Comparison of ENCODE assay signal across 8 cellular contexts in the genomic region with DNA sequence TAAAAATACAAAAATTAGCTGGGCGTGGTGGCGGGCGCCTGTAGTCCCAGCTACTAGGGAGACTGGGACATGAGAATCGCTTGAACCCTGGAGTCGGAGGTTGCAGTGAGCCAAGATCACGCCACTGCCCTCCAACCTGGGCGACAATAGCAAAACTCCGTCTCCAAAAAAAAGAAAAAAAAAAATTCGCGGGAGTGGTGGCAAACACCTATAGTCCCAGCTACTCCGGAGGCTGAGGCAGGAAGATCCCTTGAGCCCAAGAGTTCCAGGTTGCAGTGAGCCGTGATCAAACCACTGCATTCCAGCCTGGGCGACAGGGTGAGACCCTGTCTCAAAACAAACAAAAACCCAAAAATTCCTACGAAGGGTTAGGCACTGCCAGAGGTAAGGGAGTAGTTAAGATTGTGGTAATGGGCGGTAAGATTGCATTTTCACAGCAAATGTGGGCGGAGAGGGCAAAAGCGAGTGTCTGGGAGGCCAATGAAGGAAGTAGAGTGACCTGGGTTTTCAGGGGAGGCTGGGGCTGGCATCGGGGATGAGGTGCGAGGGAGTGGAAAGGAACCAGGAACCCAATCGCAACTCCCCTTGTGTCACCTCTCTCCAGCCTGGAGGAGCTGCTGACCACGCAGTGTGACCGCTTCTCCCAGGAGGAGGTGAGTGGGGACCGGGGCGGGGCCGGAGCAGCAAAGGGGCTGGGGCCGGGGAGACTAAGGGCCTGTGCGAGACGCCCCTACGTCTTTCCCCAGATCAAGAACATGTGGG. TPM values are rescaled to one million over a fixed set of nuclear protein-coding genes. Genes with fewer than 3 reads are reported as not detected.
DNase-seq lines count a peak whose midpoint lies in the region; ATAC-seq, FAIRE-seq and TF ChIP-seq lines count a peak whose summit lies in the region.

No MANE protein-coding gene starts in this region.

- TF ChIP-seq CTCF in chondrocyte (IDR thresholded peaks at IDR 0.05) (no peak), natural killer cell (IDR thresholded peaks at IDR 0.05) (no peak)

- peak overlapping the region; percentile 99 for H3K4me3 ChIP-seq in CD8-positive, alpha-beta memory T cell (ENCODE audit: low read length)
- H3K4me3 ChIP-seq in MG63, result peak overlapping the region; percentile 62

- no peak for FAIRE-seq in urothelium cell line (lab: Jason Lieb, UNC)

- H3K4me1 ChIP-seq in CD8-positive, alpha-beta memory T cell (ENCODE audit: insufficient read depth, low read length), result peaks cover 53% of the 10 kb centered on the region

- POLR2A ChIA-PET in CD8-positive, alpha-beta memory T cell (lab: Charles Lee), result interaction anchor here (0.7 to 2.3 kb wide), 9 partner anchors 18 to 675 kb away, joined by 3 to 12 read pairs (median 5); a partner anchor contains a TSS

- intact Hi-C loops in natural killer cell (cut with micrococcal nuclease), result no loop called here

- ATAC-seq in natural killer cell (no peak), GM21619 (IDR thresholded peaks at IDR 0.05; ENCODE audit: unreplicated experiment) (no peak)

- H3K27me3 ChIP-seq in CD8-positive, alpha-beta memory T cell (ENCODE audit: insufficient read depth, low read length, poor library complexity, severe bottlenecking), result no peaks in the 10 kb centered on the region
- no peaks in the 10 kb centered on the region for H3K27me3 ChIP-seq in MG63

- peak in 1 of 5 donors; percentile 42 for DNase-seq in CD8-positive, alpha-beta memory T cell
- DNase-seq in MG63, result no peak
- DNase-seq in chondrocyte (ENCODE audit: low spot score), result no peak
- no peak for DNase-seq in natural killer cell
- no peak for DNase-seq in urothelium cell line (ENCODE audit: low spot score)
- DNase-seq in GOT3 (lab: John Stamatoyannopoulos, UW), result no peak
- no peak for DNase-seq in inferior parietal cortex (ENCODE audit: extremely low spot score)

- H3K4me3 Mint-ChIP-seq in CD8-positive, alpha-beta memory T cell, result peak overlapping the region; percentile 92 to 100 (median 96)
- H3K4me3 Mint-ChIP-seq in chondrocyte (ENCODE audit: unreplicated experiment), result peak overlapping the region; percentile 98
- peak overlapping the region; percentile 97 for H3K4me3 Mint-ChIP-seq in natural killer cell

- H3K9me3 ChIP-seq in CD8-positive, alpha-beta memory T cell (ENCODE audit: low read length), result no peaks in the 10 kb centered on the region
- no peaks in the 10 kb centered on the region for H3K9me3 ChIP-seq in MG63

- CTCF ChIA-PET in CD8-positive, alpha-beta memory T cell (lab: Charles Lee), result interaction anchor here (1.0 to 1.5 kb wide), 4 partner anchors 8 to 41 kb away, joined by 3 read pairs; no protein-coding TSS in a partner anchor

- H3K27me3 Mint-ChIP-seq in CD8-positive, alpha-beta memory T cell, result peaks cover 0 to 2% of the 10 kb centered on the region in 2 donors
- no peaks in the 10 kb centered on the region for H3K27me3 Mint-ChIP-seq in chondrocyte (ENCODE audit: low read depth)
- H3K27me3 Mint-ChIP-seq in natural killer cell (ENCODE audit: low read depth in 2 of 2), result no peaks in the 10 kb centered on the region

- peaks cover 3 to 32% (median 3%) of the 10 kb centered on the region in 3 donors for H3K36me3 Mint-ChIP-seq in CD8-positive, alpha-beta memory T cell
- no peaks in the 10 kb centered on the region for H3K36me3 Mint-ChIP-seq in chondrocyte (ENCODE audit: low read depth)
- H3K36me3 Mint-ChIP-seq in natural killer cell, result no peaks in the 10 kb centered on the region

- H3K27ac Mint-ChIP-seq in CD8-positive, alpha-beta memory T cell, result peak overlapping the region; percentile 99 to 100 (median 100)
- H3K27ac Mint-ChIP-seq in chondrocyte (ENCODE audit: unreplicated experiment), result peak overlapping the region; percentile 100
- peak overlapping the region; percentile 99 to 100 for H3K27ac Mint-ChIP-seq in natural killer cell

- H3K4me1 Mint-ChIP-seq in CD8-positive, alpha-beta memory T cell, result peaks cover 43 to 56% (median 46%) of the 10 kb centered on the region in 3 donors
- H3K4me1 Mint-ChIP-seq in chondrocyte (ENCODE audit: low read depth), result peaks cover 23% of the 10 kb centered on the region
- peaks cover 41 to 52% of the 10 kb centered on the region in 2 donors for H3K4me1 Mint-ChIP-seq in natural killer cell

- no peaks in the 10 kb centered on the region for H3K36me3 ChIP-seq in CD8-positive, alpha-beta memory T cell (ENCODE audit: insufficient read depth, low read length)
- peaks cover 2% of the 10 kb centered on the region; the same call in 1 of the 2 replicates for H3K36me3 ChIP-seq in MG63

- H3K9me3 Mint-ChIP-seq in CD8-positive, alpha-beta memory T cell, result no peaks in the 10 kb centered on the region
- no peaks in the 10 kb centered on the region for H3K9me3 Mint-ChIP-seq in chondrocyte (ENCODE audit: low read depth)
- H3K9me3 Mint-ChIP-seq in natural killer cell, result no peaks in the 10 kb centered on the region

- peak overlapping the region; percentile 99 for H3K27ac ChIP-seq in CD8-positive, alpha-beta memory T cell (ENCODE audit: low read depth, low read length)

RNA-seq across cellular contexts. Expression of a gene that starts 2.6 kb away (rescaled TPM):
- total RNA-seq in CD8-positive, alpha-beta memory T cell, result 1 to 10 TPM; 1.9 to 2.4 TPM
- 4.6 TPM for polyA plus RNA-seq in CD8-positive, alpha-beta memory T cell
- total RNA-seq in MG63 (2014; rRNA removed; shearing (Covaris generic); ENCODE audit: low replicate concordance), result not detected in 2 replicates
- 0.82 to 2.2 TPM (median 1.4 TPM) in 3 replicates for total RNA-seq in chondrocyte
- total RNA-seq in natural killer cell, result 1 to 10 TPM; 2.9 to 8.0 (median 7.2) TPM

RNA-seq across cellular contexts. Expression of a gene that starts 5.1 kb away (rescaled TPM):
- 100 to 1,000 TPM; 187 to 193 TPM for total RNA-seq in CD8-positive, alpha-beta memory T cell
- polyA plus RNA-seq in CD8-positive, alpha-beta memory T cell, result 227 TPM
- not detected in 2 replicates for total RNA-seq in MG63 (2014; rRNA removed; shearing (Covaris generic); ENCODE audit: low replicate concordance)
- total RNA-seq in chondrocyte (0.85 to 1.7 TPM (median 1.3 TPM) in 3 replicates), natural killer cell (100 to 1,000 TPM; 196 to 210 (median 205) TPM)

RNA-seq across cellular contexts. Expression of a gene that starts 6.9 kb away (rescaled TPM):
- total RNA-seq in CD8-positive, alpha-beta memory T cell, result 10 to 100 TPM; 59.0 to 61.4 TPM
- 17.3 TPM for polyA plus RNA-seq in CD8-positive, alpha-beta memory T cell
- total RNA-seq in MG63 (2014; rRNA removed; shearing (Covaris generic); ENCODE audit: low replicate concordance), result 40.3 and 60.6 TPM in 2 replicates
- total RNA-seq in chondrocyte (43.3 to 48.6 TPM (median 44.2 TPM) in 3 replicates), natural killer cell (10 to 100 TPM; 43.0 to 55.3 (median 50.2) TPM)

RNA-seq across cellular contexts. Expression of a gene that starts 18.0 kb away (rescaled TPM):
- 10 to 100 TPM; 18.4 to 19.3 TPM for total RNA-seq in CD8-positive, alpha-beta memory T cell
- polyA plus RNA-seq in CD8-positive, alpha-beta memory T cell, result 10.2 TPM
- total RNA-seq in MG63 (2014; rRNA removed; shearing (Covaris generic); ENCODE audit: low replicate concordance), result 17.2 and 19.8 TPM in 2 replicates
- 10.6 to 11.8 TPM (median 10.8 TPM) in 3 replicates for total RNA-seq in chondrocyte
- total RNA-seq in natural killer cell, result 1 to 10 TPM; 5.5 to 7.4 (median 7.1) TPM

RNA-seq across cellular contexts. Expression of a gene that starts 22.1 kb away (rescaled TPM):
- total RNA-seq in CD8-positive, alpha-beta memory T cell, result 10 to 100 TPM; 84.5 to 89.5 TPM
- polyA plus RNA-seq in CD8-positive, alpha-beta memory T cell, result 27.2 TPM
- 43.8 and 70.0 TPM in 2 replicates for total RNA-seq in MG63 (2014; rRNA removed; shearing (Covaris generic); ENCODE audit: low replicate concordance)
- total RNA-seq in chondrocyte (53.2 to 61.0 TPM (median 55.8 TPM) in 3 replicates), natural killer cell (100 to 1,000 TPM in 1 of 3 donors, 10 to 100 TPM in 2; 79.5 to 104 (median 87.7) TPM)

Comparison
In these comparisons a context has a peak if more than half of its experiments do, and no peak if none do; other contexts are left out.
1. RNA of a gene that starts 5.1 kb away (total RNA-seq): 196 to 210 TPM in natural killer cell and 187 to 193 TPM in CD8-positive, alpha-beta memory T cell; 0.85 to 1.7 TPM in chondrocyte and not detected in MG63; every median in the first group is over 10 times any median in the second.
2. Peak in every context shown above with its lines, with median percentiles within 50 percentile points of each other: H3K27ac Mint-ChIP-seq and H3K4me3 Mint-ChIP-seq.